ENCODE assay signal across 18 cellular contexts in genomic region chr15:48096355-48096786, GRCh38. TPM values are rescaled to one million over a fixed set of nuclear protein-coding genes. Genes with fewer than 3 reads are reported as not detected.
DNase-seq lines count a peak whose midpoint lies in the region; ATAC-seq, FAIRE-seq and TF ChIP-seq lines count a peak whose summit lies in the region.
"Had no signal": no experiment of that assay in that cellular context is flagged by ENCODE, and none has a peak within 500 bp of the region (broad histone marks: within the 10 kb centered on the region; RNA-seq: fewer than 3 reads in every experiment).

No MANE protein-coding gene starts in this region.

- H3K79me2 ChIP-seq in trophoblast cell (ENCODE audit: control insufficient read depth, insufficient read depth, low read length, poor library complexity): no peaks in the 10 kb centered on the region
- H3K79me2 ChIP-seq in mesendoderm (ENCODE audit: control insufficient read depth, insufficient read depth, low read length): no peaks in the 10 kb centered on the region

- H4K12ac ChIP-seq in trophoblast cell (ENCODE audit: low read depth, low read length): no peak overlapping the region

- H3K9ac ChIP-seq in trophoblast cell (ENCODE audit: low read length) (no peak overlapping the region), mesendoderm (ENCODE audit: low read length) (no peak overlapping the region)
- H3K9ac ChIP-seq: BLaER1, neural progenitor cell had no signal

- no peak overlapping the region for H2AFZ ChIP-seq in trophoblast cell (ENCODE audit: insufficient read depth, low read length, poor library complexity)
- H2AFZ ChIP-seq: neural progenitor cell had no signal

- no peak overlapping the region for H4K91ac ChIP-seq in trophoblast cell (ENCODE audit: low read depth, low read length)

- H3K4me3 ChIP-seq in trophoblast cell (ENCODE audit: low read depth, low read length) (no peak overlapping the region), mesendoderm (ENCODE audit: low read length) (no peak overlapping the region), adrenal gland (no peak overlapping the region)
- H3K4me3 ChIP-seq: BLaER1, neural progenitor cell had no signal

- no peak overlapping the region for H2BK12ac ChIP-seq in trophoblast cell (ENCODE audit: low read length)

- H3K4me2 ChIP-seq in trophoblast cell (ENCODE audit: low read length) (no peak overlapping the region), mesendoderm (ENCODE audit: low read length) (no peak overlapping the region)
- H3K4me2 ChIP-seq: BLaER1, neural progenitor cell had no signal

- H3K27me3 ChIP-seq in trophoblast cell (ENCODE audit: insufficient read depth, low read length): no peaks in the 10 kb centered on the region
- no peaks in the 10 kb centered on the region for H3K27me3 ChIP-seq in mesendoderm (ENCODE audit: insufficient read depth, low read length, poor library complexity)
- H3K27me3 ChIP-seq in adrenal gland: no peaks in the 10 kb centered on the region
- H3K27me3 ChIP-seq: BLaER1, neural progenitor cell had no signal

- no peak overlapping the region for H3K14ac ChIP-seq in trophoblast cell (ENCODE audit: low read length)

- no peak for TF ChIP-seq POLR2A in GM12892 (IDR thresholded peaks at IDR 0.05; ENCODE audit: low read depth, low read length)
- TF ChIP-seq POLR2A in adrenal gland (IDR thresholded peaks at IDR 0.05): no peak

- intact Hi-C loops in sciatic nerve (cut with DNase I): no loop called here
- intact Hi-C loops in adrenal gland (cut with DNase I): no loop called here

- H3K23ac ChIP-seq in trophoblast cell (ENCODE audit: low read length) (no peak overlapping the region), mesendoderm (ENCODE audit: low read length) (no peak overlapping the region)

- no peak overlapping the region for H2BK120ac ChIP-seq in trophoblast cell (ENCODE audit: insufficient read depth, low read length, poor library complexity)
- H2BK120ac ChIP-seq in mesendoderm (ENCODE audit: low read depth, low read length): no peak overlapping the region

- TF ChIP-seq CTCF in adrenal gland (IDR thresholded peaks at IDR 0.05): no peak

- FAIRE-seq in GM12892 (lab: Jason Lieb, UNC): no peak

- no peak overlapping the region for H4K5ac ChIP-seq in mesendoderm (ENCODE audit: low read length)

- DNase-seq in trophoblast cell (peak; percentile 72 to 76), sciatic nerve (ENCODE audit: low spot score) (no peak), mesendoderm (no peak), GM12892 (ENCODE audit: insufficient read length) (no peak), adrenal gland (no peak)
- DNase-seq: activated naive CD4-positive, alpha-beta T cell; NCI-H1436 treated with DMSO at 0.1 percent for 48 hours; NCI-H526 treated with DMSO at 0.1 percent for 48 hours; substantia nigra; T-helper 9 cell had no signal

- no peak overlapping the region for H3K4ac ChIP-seq in trophoblast cell (ENCODE audit: low read depth, low read length)
- no peak overlapping the region for H3K4ac ChIP-seq in mesendoderm (ENCODE audit: low read depth, low read length)

- H3K18ac ChIP-seq in trophoblast cell (ENCODE audit: low read length): no peak overlapping the region
- no peak overlapping the region for H3K18ac ChIP-seq in mesendoderm (ENCODE audit: low read length)

- no peaks in the 10 kb centered on the region for H3K4me1 ChIP-seq in trophoblast cell (ENCODE audit: control insufficient read depth in 1 of 2, insufficient read depth in 2 of 2, low read length in 2 of 2)
- no peaks in the 10 kb centered on the region for H3K4me1 ChIP-seq in mesendoderm (ENCODE audit: control insufficient read depth, low read depth, low read length)
- H3K4me1 ChIP-seq in adrenal gland (replicated peaks in 1 of 2): no peaks in the 10 kb centered on the region
- H3K4me1 ChIP-seq: BLaER1, neural progenitor cell had no signal

- H2BK15ac ChIP-seq in mesendoderm (replicated peaks; ENCODE audit: low read depth): no peak overlapping the region

- H3K79me1 ChIP-seq in trophoblast cell (ENCODE audit: low read length) (no peaks in the 10 kb centered on the region), mesendoderm (ENCODE audit: low read length) (no peaks in the 10 kb centered on the region)

- no peaks in the 10 kb centered on the region for H3K36me3 ChIP-seq in trophoblast cell (ENCODE audit: control insufficient read depth in 1 of 2, insufficient read depth in 2 of 2, low read length in 2 of 2)
- no peaks in the 10 kb centered on the region for H3K36me3 ChIP-seq in mesendoderm (ENCODE audit: control insufficient read depth, insufficient read depth, low read length)
- no peaks in the 10 kb centered on the region for H3K36me3 ChIP-seq in adrenal gland (replicated peaks in 1 of 2)
- H3K36me3 ChIP-seq: BLaER1, neural progenitor cell had no signal

- ATAC-seq in GM19035 (IDR thresholded peaks at IDR 0.05; ENCODE audit: unreplicated experiment) (peak; percentile 65), HG02642 (IDR thresholded peaks at IDR 0.05; ENCODE audit: poor library complexity, unreplicated experiment) (peak; percentile 84), HG03432 (IDR thresholded peaks at IDR 0.05; ENCODE audit: unreplicated experiment) (peak; percentile 95), sciatic nerve (no peak)

- H4K8ac ChIP-seq in trophoblast cell (ENCODE audit: low read depth, low read length) (no peak overlapping the region), mesendoderm (ENCODE audit: low read depth, low read length) (no peak overlapping the region)

- H2BK5ac ChIP-seq in trophoblast cell (ENCODE audit: low read depth, low read length, poor library complexity): no peak overlapping the region
- H2BK5ac ChIP-seq in mesendoderm (ENCODE audit: low read length): no peak overlapping the region

- H3K56ac ChIP-seq in mesendoderm (ENCODE audit: low read length): no peak overlapping the region

- H3K9me3 ChIP-seq in trophoblast cell (ENCODE audit: insufficient read depth, low read depth, low read length) (no peaks in the 10 kb centered on the region), adrenal gland (replicated peaks in 1 of 3) (no peaks in the 10 kb centered on the region)
- H3K9me3 ChIP-seq: BLaER1 had no signal

- H3K27ac ChIP-seq in trophoblast cell (ENCODE audit: low read depth, low read length): no peak overlapping the region
- H3K27ac ChIP-seq in mesendoderm (ENCODE audit: low read depth, low read length): no peak overlapping the region
- no peak overlapping the region for H3K27ac ChIP-seq in adrenal gland
- H3K27ac ChIP-seq: BLaER1, neural progenitor cell, RWPE1 had no signal

- no peak overlapping the region for H2AK5ac ChIP-seq in trophoblast cell (ENCODE audit: low read length)
- H2AK5ac ChIP-seq in mesendoderm (ENCODE audit: low read length): no peak overlapping the region

- no CpG with 5 or more reads among the region's 4 CpGs for WGBS in trophoblast cell (ENCODE audit: extremely low coverage, insufficient coverage, insufficient read length)
- WGBS in mesendoderm (ENCODE audit: extremely low coverage, insufficient coverage, low lambda C conversion rate): no CpG with 5 or more reads among the region's 4 CpGs
- WGBS in adrenal gland, 4 donors: 68 to 85% (median 76%) methylated on average over 4 of the region's 4 CpGs

RNA-seq across cellular contexts. Expression of gene SLC24A5, which starts 24.4 kb away (rescaled TPM):
- polyA plus RNA-seq in trophoblast cell (2013): not detected in 2 replicates
- total RNA-seq in sciatic nerve (0.89 TPM), adrenal gland (not detected)
- 0.01 TPM for polyA plus RNA-seq in mesendoderm (2013, experiment 1 of 2)
- polyA plus RNA-seq in mesendoderm (2013, experiment 2 of 2): not detected
- polyA plus RNA-seq in GM12892 (2012; ENCODE audit: missing spikeins): not detected
- polyA plus RNA-seq in adrenal gland: under 1 TPM in 1 of 3 donors, not detected in 2; 0.34 TPM
- total RNA-seq: epithelial cell of proximal tubule, skeletal muscle tissue had no signal

Comparison
In these comparisons a context has a peak if more than half of its experiments do, and no peak if none do; other contexts are left out.
1. DNase-seq: peak in trophoblast cell (2 of 2); none in sciatic nerve (single experiment), mesendoderm (single experiment), GM12892 (single experiment) and adrenal gland (0 of 7).